14 cellular contexts compared by ENCODE assay signal in genomic region chr1:106995970-106996369, GRCh38.
A peak's percentile ranks its signal among the peaks of the same experiment; 100 is the strongest.
DNase-seq lines count a peak whose midpoint lies in the region; ATAC-seq lines count a peak whose summit lies in the region.
"Had no signal": no experiment of that assay in that cellular context is flagged by ENCODE, and none has a peak within 500 bp of the region (broad histone marks: within the 10 kb centered on the region; RNA-seq: fewer than 3 reads in every experiment).

No MANE protein-coding gene starts in this region.

- H3K27ac Mint-ChIP-seq in stimulated activated naive CD8-positive, alpha-beta T cell treated with anti-CD3 and anti-CD28 coated beads, Interleukin-15, amount 100 ng/mL, for 72 hours: no peak overlapping the region

- DNase-seq in stimulated activated naive CD8-positive, alpha-beta T cell treated with anti-CD3 and anti-CD28 coated beads, Interleukin-15, amount 100 ng/mL, for 72 hours: no peak
- no peak for DNase-seq in stimulated activated naive CD8-positive, alpha-beta T cell treated with anti-CD3 and anti-CD28 coated beads, Interleukin-15, Interleukin-2, amounts not matched to agents 100 U/mL and 50 U/mL, for 24 hours
- no peak for DNase-seq in central memory CD4-positive, alpha-beta T cell
- DNase-seq in inferior parietal cortex (ENCODE audit: extremely low spot score) (no peak), NCI-H1436 treated with DMSO at 0.1 percent for 48 hours (lab: John Stamatoyannopoulos, UW) (no peak), AG08395 (ENCODE audit: low spot score) (no peak)
- DNase-seq: DMS 273 treated with DMSO at 0.1 percent for 48 hours, GOT3, NCI-H524 treated with DMSO at 0.1 percent for 48 hours, sigmoid colon, SW 1271 had no signal

- H3K27me3 Mint-ChIP-seq in stimulated activated naive CD8-positive, alpha-beta T cell treated with anti-CD3 and anti-CD28 coated beads, Interleukin-15, amount 100 ng/mL, for 72 hours: no peaks in the 10 kb centered on the region

- no peaks in the 10 kb centered on the region for H3K4me1 Mint-ChIP-seq in stimulated activated naive CD8-positive, alpha-beta T cell treated with anti-CD3 and anti-CD28 coated beads, Interleukin-15, amount 100 ng/mL, for 72 hours

- ATAC-seq in stimulated activated naive CD8-positive, alpha-beta T cell treated with anti-CD3 and anti-CD28 coated beads, Interleukin-15, amount 100 ng/mL, for 72 hours: peak; percentile 46
- no peak for ATAC-seq in stimulated activated naive CD8-positive, alpha-beta T cell treated with anti-CD3 and anti-CD28 coated beads, Interleukin-15, Interleukin-2, amounts not matched to agents 100 U/mL and 50 U/mL, for 24 hours
- ATAC-seq in GM21825 (IDR thresholded peaks at IDR 0.05; ENCODE audit: unreplicated experiment): peak; percentile 95
- ATAC-seq in HG03196 (IDR thresholded peaks at IDR 0.05; ENCODE audit: unreplicated experiment): peak; percentile 93
- ATAC-seq: A549 had no signal

- H3K9me3 Mint-ChIP-seq in stimulated activated naive CD8-positive, alpha-beta T cell treated with anti-CD3 and anti-CD28 coated beads, Interleukin-15, amount 100 ng/mL, for 72 hours: peaks cover 0 to 4% of the 10 kb centered on the region in 2 donors

- no peak overlapping the region for H3K4me3 Mint-ChIP-seq in stimulated activated naive CD8-positive, alpha-beta T cell treated with anti-CD3 and anti-CD28 coated beads, Interleukin-15, amount 100 ng/mL, for 72 hours
